ENCODE assay signal across 1 cellular context in genomic region chr2:207847098-207847806, GRCh38.
TF ChIP-seq lines count a peak whose summit lies in the region.

No MANE protein-coding gene starts in this region.

TF ChIP-seq in HepG2, 621 proteins besides CTCF, POLR2A, EP300 and RAD21 (continued from another document and continues in another):
- 0 out of 2 replicates have a peak, but pooled peaks have one; percentile 19 for TF ChIP-seq ZBTB43 (CRISPR knock-in tag; conservative IDR thresholded peaks at IDR 0.05)
- TF ChIP-seq HOXD1 (CRISPR knock-in tag; IDR thresholded peaks at IDR 0.05), result peak; percentile 63; the same call in 1 of the 2 replicates
- TF ChIP-seq PLRG1 (conservative IDR thresholded peaks at IDR 0.05), result no peak
- TF ChIP-seq YEATS4 (CRISPR knock-in tag; IDR thresholded peaks at IDR 0.05; ENCODE audit: borderline replicate concordance), result peak; percentile 75; the same call in 1 of the 2 replicates
- peak; percentile 58; the same call in 1 of the 2 replicates for TF ChIP-seq SIX1 (CRISPR knock-in tag; IDR thresholded peaks at IDR 0.05; ENCODE audit: borderline replicate concordance)
- TF ChIP-seq ZNF34 (CRISPR knock-in tag; IDR thresholded peaks at IDR 0.05; ENCODE audit: borderline replicate concordance), result no peak
- peak; percentile 95 for TF ChIP-seq ISL2 (CRISPR knock-in tag; IDR thresholded peaks at IDR 0.05)
- no peak for TF ChIP-seq ELF4 (CRISPR knock-in tag; IDR thresholded peaks at IDR 0.05; ENCODE audit: borderline replicate concordance)
- TF ChIP-seq ZSCAN29 (CRISPR knock-in tag; conservative IDR thresholded peaks at IDR 0.05), result peak; percentile 56; the same call in 1 of the 2 replicates
- TF ChIP-seq ERF (CRISPR knock-in tag; IDR thresholded peaks at IDR 0.05), result peak; percentile 46; the same call in 1 of the 2 replicates
- no peak for TF ChIP-seq ZBTB4 (CRISPR knock-in tag; IDR thresholded peaks at IDR 0.05; ENCODE audit: borderline replicate concordance)
- no peak for TF ChIP-seq ZNF776 (CRISPR knock-in tag; IDR thresholded peaks at IDR 0.05)
- TF ChIP-seq TFDP1 (CRISPR knock-in tag; IDR thresholded peaks at IDR 0.05; ENCODE audit: borderline replicate concordance), result peak; percentile 58; the same call in 1 of the 2 replicates
- peak; percentile 91 for TF ChIP-seq ZFP90 (CRISPR knock-in tag; IDR thresholded peaks at IDR 0.05; ENCODE audit: borderline replicate concordance)
- no peak; the same call in 1 of the 2 replicates for TF ChIP-seq TP53 (CRISPR knock-in tag; conservative IDR thresholded peaks at IDR 0.05)
- no peak for TF ChIP-seq ETV6 (CRISPR knock-in tag; conservative IDR thresholded peaks at IDR 0.05)
- TF ChIP-seq BRD4 (CRISPR knock-in tag; IDR thresholded peaks at IDR 0.05), result 0 out of 2 replicates have a peak, but pooled peaks have one; percentile 9
- TF ChIP-seq ZBTB34 (CRISPR knock-in tag; IDR thresholded peaks at IDR 0.05), result peak; percentile 81
- TF ChIP-seq MAFK (conservative IDR thresholded peaks at IDR 0.05 in 1 of 2, IDR thresholded peaks at IDR 0.05 in 1 of 2; ENCODE audit: low read length in 2 of 2), result peak in 1 of 2 experiments; percentile 5; a peak in 1 of 4 replicates
- TF ChIP-seq HNF4G (IDR thresholded peaks at IDR 0.05; ENCODE audit: borderline replicate concordance, low read depth, low read length), result peak; percentile 84
- peak; percentile 20; the same call in 1 of the 2 replicates for TF ChIP-seq HNF4G (CRISPR knock-in tag; IDR thresholded peaks at IDR 0.05; ENCODE audit: borderline replicate concordance, low read depth)
- 0 out of 2 replicates have a peak, but pooled peaks have one; percentile 5 for TF ChIP-seq MEF2D (CRISPR knock-in tag; IDR thresholded peaks at IDR 0.05)
- TF ChIP-seq ZNF335 (CRISPR knock-in tag; IDR thresholded peaks at IDR 0.05), result no peak; the same call in 1 of the 2 replicates
- TF ChIP-seq, protein P1, sequence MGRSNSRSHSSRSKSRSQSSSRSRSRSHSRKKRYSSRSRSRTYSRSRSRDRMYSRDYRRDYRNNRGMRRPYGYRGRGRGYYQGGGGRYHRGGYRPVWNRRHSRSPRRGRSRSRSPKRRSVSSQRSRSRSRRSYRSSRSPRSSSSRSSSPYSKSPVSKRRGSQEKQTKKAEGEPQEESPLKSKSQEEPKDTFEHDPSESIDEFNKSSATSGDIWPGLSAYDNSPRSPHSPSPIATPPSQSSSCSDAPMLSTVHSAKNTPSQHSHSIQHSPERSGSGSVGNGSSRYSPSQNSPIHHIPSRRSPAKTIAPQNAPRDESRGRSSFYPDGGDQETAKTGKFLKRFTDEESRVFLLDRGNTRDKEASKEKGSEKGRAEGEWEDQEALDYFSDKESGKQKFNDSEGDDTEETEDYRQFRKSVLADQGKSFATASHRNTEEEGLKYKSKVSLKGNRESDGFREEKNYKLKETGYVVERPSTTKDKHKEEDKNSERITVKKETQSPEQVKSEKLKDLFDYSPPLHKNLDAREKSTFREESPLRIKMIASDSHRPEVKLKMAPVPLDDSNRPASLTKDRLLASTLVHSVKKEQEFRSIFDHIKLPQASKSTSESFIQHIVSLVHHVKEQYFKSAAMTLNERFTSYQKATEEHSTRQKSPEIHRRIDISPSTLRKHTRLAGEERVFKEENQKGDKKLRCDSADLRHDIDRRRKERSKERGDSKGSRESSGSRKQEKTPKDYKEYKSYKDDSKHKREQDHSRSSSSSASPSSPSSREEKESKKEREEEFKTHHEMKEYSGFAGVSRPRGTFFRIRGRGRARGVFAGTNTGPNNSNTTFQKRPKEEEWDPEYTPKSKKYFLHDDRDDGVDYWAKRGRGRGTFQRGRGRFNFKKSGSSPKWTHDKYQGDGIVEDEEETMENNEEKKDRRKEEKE (IDR thresholded peaks at IDR 0.05), result no peak
- no peak for TF ChIP-seq ZNF205 (CRISPR knock-in tag; IDR thresholded peaks at IDR 0.05)
- TF ChIP-seq, protein P2, sequence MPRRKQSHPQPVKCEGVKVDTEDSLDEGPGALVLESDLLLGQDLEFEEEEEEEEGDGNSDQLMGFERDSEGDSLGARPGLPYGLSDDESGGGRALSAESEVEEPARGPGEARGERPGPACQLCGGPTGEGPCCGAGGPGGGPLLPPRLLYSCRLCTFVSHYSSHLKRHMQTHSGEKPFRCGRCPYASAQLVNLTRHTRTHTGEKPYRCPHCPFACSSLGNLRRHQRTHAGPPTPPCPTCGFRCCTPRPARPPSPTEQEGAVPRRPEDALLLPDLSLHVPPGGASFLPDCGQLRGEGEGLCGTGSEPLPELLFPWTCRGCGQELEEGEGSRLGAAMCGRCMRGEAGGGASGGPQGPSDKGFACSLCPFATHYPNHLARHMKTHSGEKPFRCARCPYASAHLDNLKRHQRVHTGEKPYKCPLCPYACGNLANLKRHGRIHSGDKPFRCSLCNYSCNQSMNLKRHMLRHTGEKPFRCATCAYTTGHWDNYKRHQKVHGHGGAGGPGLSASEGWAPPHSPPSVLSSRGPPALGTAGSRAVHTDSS (CRISPR knock-in tag; conservative IDR thresholded peaks at IDR 0.05), result no peak
- TF ChIP-seq ZNF101 (CRISPR knock-in tag; IDR thresholded peaks at IDR 0.05; ENCODE audit: borderline replicate concordance, low read depth), result no peak
- TF ChIP-seq KMT2B (CRISPR knock-in tag; IDR thresholded peaks at IDR 0.05), result peak; percentile 34; the same call in 1 of the 2 replicates
- no peak for TF ChIP-seq SPEN (CRISPR knock-in tag; IDR thresholded peaks at IDR 0.05; ENCODE audit: low read depth)
- TF ChIP-seq ZNF7 (CRISPR knock-in tag; IDR thresholded peaks at IDR 0.05), result peak; percentile 27; the same call in 1 of the 2 replicates
- peak; percentile 76; the same call in 1 of the 2 replicates for TF ChIP-seq ZNF503 (CRISPR knock-in tag; IDR thresholded peaks at IDR 0.05)
- peak; percentile 90; the same call in 1 of the 2 replicates for TF ChIP-seq FOXJ3 (CRISPR knock-in tag; IDR thresholded peaks at IDR 0.05; ENCODE audit: borderline replicate concordance)
- TF ChIP-seq, protein P3, sequence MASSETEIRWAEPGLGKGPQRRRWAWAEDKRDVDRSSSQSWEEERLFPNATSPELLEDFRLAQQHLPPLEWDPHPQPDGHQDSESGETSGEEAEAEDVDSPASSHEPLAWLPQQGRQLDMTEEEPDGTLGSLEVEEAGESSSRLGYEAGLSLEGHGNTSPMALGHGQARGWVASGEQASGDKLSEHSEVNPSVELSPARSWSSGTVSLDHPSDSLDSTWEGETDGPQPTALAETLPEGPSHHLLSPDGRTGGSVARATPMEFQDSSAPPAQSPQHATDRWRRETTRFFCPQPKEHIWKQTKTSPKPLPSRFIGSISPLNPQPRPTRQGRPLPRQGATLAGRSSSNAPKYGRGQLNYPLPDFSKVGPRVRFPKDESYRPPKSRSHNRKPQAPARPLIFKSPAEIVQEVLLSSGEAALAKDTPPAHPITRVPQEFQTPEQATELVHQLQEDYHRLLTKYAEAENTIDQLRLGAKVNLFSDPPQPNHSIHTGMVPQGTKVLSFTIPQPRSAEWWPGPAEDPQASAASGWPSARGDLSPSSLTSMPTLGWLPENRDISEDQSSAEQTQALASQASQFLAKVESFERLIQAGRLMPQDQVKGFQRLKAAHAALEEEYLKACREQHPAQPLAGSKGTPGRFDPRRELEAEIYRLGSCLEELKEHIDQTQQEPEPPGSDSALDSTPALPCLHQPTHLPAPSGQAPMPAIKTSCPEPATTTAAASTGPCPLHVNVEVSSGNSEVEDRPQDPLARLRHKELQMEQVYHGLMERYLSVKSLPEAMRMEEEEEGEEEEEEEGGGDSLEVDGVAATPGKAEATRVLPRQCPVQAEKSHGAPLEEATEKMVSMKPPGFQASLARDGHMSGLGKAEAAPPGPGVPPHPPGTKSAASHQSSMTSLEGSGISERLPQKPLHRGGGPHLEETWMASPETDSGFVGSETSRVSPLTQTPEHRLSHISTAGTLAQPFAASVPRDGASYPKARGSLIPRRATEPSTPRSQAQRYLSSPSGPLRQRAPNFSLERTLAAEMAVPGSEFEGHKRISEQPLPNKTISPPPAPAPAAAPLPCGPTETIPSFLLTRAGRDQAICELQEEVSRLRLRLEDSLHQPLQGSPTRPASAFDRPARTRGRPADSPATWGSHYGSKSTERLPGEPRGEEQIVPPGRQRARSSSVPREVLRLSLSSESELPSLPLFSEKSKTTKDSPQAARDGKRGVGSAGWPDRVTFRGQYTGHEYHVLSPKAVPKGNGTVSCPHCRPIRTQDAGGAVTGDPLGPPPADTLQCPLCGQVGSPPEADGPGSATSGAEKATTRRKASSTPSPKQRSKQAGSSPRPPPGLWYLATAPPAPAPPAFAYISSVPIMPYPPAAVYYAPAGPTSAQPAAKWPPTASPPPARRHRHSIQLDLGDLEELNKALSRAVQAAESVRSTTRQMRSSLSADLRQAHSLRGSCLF (CRISPR knock-in tag; IDR thresholded peaks at IDR 0.05; ENCODE audit: borderline replicate concordance), result peak; percentile 82
- TF ChIP-seq CSRNP2 (CRISPR knock-in tag; conservative IDR thresholded peaks at IDR 0.05; ENCODE audit: low read depth), result no peak
- no peak for TF ChIP-seq SRY (CRISPR knock-in tag; IDR thresholded peaks at IDR 0.05)
